ENCODE assay signal across 7 cellular contexts in genomic region chr12:57517718-57518117, GRCh38. TPM values are rescaled to one million over a fixed set of nuclear protein-coding genes. Genes with fewer than 3 reads are reported as not detected.
A peak's percentile ranks its signal among the peaks of the same experiment; 100 is the strongest.
DNase-seq lines count a peak whose midpoint lies in the region; ATAC-seq, FAIRE-seq and TF ChIP-seq lines count a peak whose summit lies in the region.
"Not testable (repeated sequence)": the region's sequence is repeated elsewhere in the genome, so short reads cannot be mapped to it uniquely, and the experiment has no call there.
"Had no signal": no experiment of that assay in that cellular context is flagged by ENCODE, and none has a peak within 500 bp of the region (broad histone marks: within the 10 kb centered on the region; RNA-seq: fewer than 3 reads in every experiment).

No MANE protein-coding gene starts in this region.

- H3K27me3 Mint-ChIP-seq in T-helper 2 cell treated with Interferon-gamma antibody and Interleukin-4, amounts not matched to agents 5 μg/mL and 100 μg/mL, for 36 hours (ENCODE audit: low read depth); type B pancreatic cell: not testable (repeated sequence)

- peaks cover 40% of the 10 kb centered on the region for H3K4me1 ChIP-seq in DOHH2 (ENCODE audit: control insufficient read depth, low read length)
- peaks cover 19 to 32% of the 10 kb centered on the region in 2 experiments for H3K4me1 ChIP-seq in K562 (replicated peaks in 1 of 2; ENCODE audit: control insufficient read depth in 2 of 2, insufficient read depth in 2 of 2, low read length in 2 of 2)
- peaks cover 0 to 67% (median 41%) of the 10 kb centered on the region in 12 donors for H3K4me1 ChIP-seq in heart left ventricle
- H3K4me1 ChIP-seq in osteoblast (ENCODE audit: insufficient read depth, low read length) = peaks cover 43% of the 10 kb centered on the region

- H3K27ac Mint-ChIP-seq in T-helper 2 cell treated with Interferon-gamma antibody and Interleukin-4, amounts not matched to agents 5 μg/mL and 100 μg/mL, for 36 hours = not testable (repeated sequence)
- H3K27ac Mint-ChIP-seq in type B pancreatic cell = peak overlapping the region; percentile 99

- BruUV-seq in K562 (replicated peaks; lab: Mats Ljungman, UMichigan) = not testable (repeated sequence)

- H3K27ac ChIP-seq in DOHH2 (ENCODE audit: low read depth, low read length) = not testable (repeated sequence)
- peak overlapping the region; percentile 99; the same call in 2 of the 3 replicates for H3K27ac ChIP-seq in K562 (ENCODE audit: extremely low read depth, low read depth, low read length)
- peak overlapping the region in 11 of 12 donors; percentile 37 to 100 (median 95) for H3K27ac ChIP-seq in heart left ventricle
- H3K27ac ChIP-seq in osteoblast (ENCODE audit: low read depth, low read length) = peak overlapping the region; percentile 99

- not testable (repeated sequence) for TF ChIP-seq EP300 in K562 (IDR thresholded peaks at IDR 0.05; ENCODE audit: low read length)

- H3K4me3 ChIP-seq in DOHH2 (ENCODE audit: low read length) = not testable (repeated sequence)
- H3K4me3 ChIP-seq in K562 (peak overlapping the region; percentile 86), heart left ventricle (peak overlapping the region in 9 of 12 donors; percentile 71 to 99 (median 80)), osteoblast (ENCODE audit: insufficient read depth, low read length) (peak overlapping the region; percentile 83)

- not testable (repeated sequence) for H3K9me3 ChIP-seq in DOHH2 (ENCODE audit: control insufficient read depth, insufficient read depth, low read length); K562 (replicated peaks; ENCODE audit: control insufficient read depth, insufficient read depth, low read depth, low read length); heart left ventricle; osteoblast (ENCODE audit: low read depth, low read length)

- H3K27me3 ChIP-seq in DOHH2 (ENCODE audit: control insufficient read depth, low read length); K562 (ENCODE audit: control insufficient read depth in 2 of 2, insufficient read depth in 2 of 2, low read length in 2 of 2); heart left ventricle; osteoblast (ENCODE audit: insufficient read depth, low read length): not testable (repeated sequence)

- H3K4me1 Mint-ChIP-seq in T-helper 2 cell treated with Interferon-gamma antibody and Interleukin-4, amounts not matched to agents 5 μg/mL and 100 μg/mL, for 36 hours (ENCODE audit: low read depth) = peaks cover 30% of the 10 kb centered on the region
- peaks cover 23% of the 10 kb centered on the region for H3K4me1 Mint-ChIP-seq in type B pancreatic cell (ENCODE audit: unreplicated experiment)

- CTCF ChIA-PET in K562 (lab: Yijun Ruan, JAX; ENCODE audit: low intra/inter-chr PET ratio) = not testable (repeated sequence)

- H3K4me2 ChIP-seq in DOHH2 (ENCODE audit: low read length) = peak overlapping the region; percentile 91; the same call in 1 of the 2 replicates
- H3K4me2 ChIP-seq in K562 (ENCODE audit: insufficient read depth, low read length) = peak overlapping the region; percentile 99
- H3K4me2 ChIP-seq in osteoblast (ENCODE audit: insufficient read depth, low read length) = peak overlapping the region; percentile 82

- not testable (repeated sequence) for H3K9me3 Mint-ChIP-seq in T-helper 2 cell treated with Interferon-gamma antibody and Interleukin-4, amounts not matched to agents 5 μg/mL and 100 μg/mL, for 36 hours; type B pancreatic cell

- H3K9me2 ChIP-seq in DOHH2 (replicated peaks; ENCODE audit: control insufficient read depth, low read length) = not testable (repeated sequence)

- not testable (repeated sequence) for TF ChIP-seq RAD21 in K562 (CRISPR knock-in tag; conservative IDR thresholded peaks at IDR 0.05 in 1 of 2, IDR thresholded peaks at IDR 0.05 in 1 of 2)

- not testable (repeated sequence) for TF ChIP-seq CTCF in DOHH2 (IDR thresholded peaks at IDR 0.05; ENCODE audit: low read depth, low read length, poor library complexity, severe bottlenecking); K562 (IDR thresholded peaks at IDR 0.05 in 2 of 3, conservative IDR thresholded peaks at IDR 0.05 in 1 of 3; ENCODE audit: insufficient read depth in 2 of 3, low read depth in 1 of 3, low read length in 3 of 3); heart left ventricle (IDR thresholded peaks at IDR 0.05); osteoblast (IDR thresholded peaks at IDR 0.05; ENCODE audit: extremely low read depth, low read depth, low read length); type B pancreatic cell (conservative IDR thresholded peaks at IDR 0.05)

- ATAC-seq in K562, heart left ventricle: not testable (repeated sequence)

- peaks cover 73% of the 10 kb centered on the region for H3K36me3 ChIP-seq in DOHH2 (ENCODE audit: control insufficient read depth, low read length)
- H3K36me3 ChIP-seq in K562 (ENCODE audit: control insufficient read depth, insufficient read depth, low read length) = peaks cover 71% of the 10 kb centered on the region
- peaks cover 1 to 64% (median 51%) of the 10 kb centered on the region in 9 donors for H3K36me3 ChIP-seq in heart left ventricle
- H3K36me3 ChIP-seq in osteoblast (ENCODE audit: insufficient read depth, low read length) = peaks cover 58% of the 10 kb centered on the region

- not testable (repeated sequence) for H3K9me1 ChIP-seq in K562 (ENCODE audit: control insufficient read depth, insufficient read depth, low read length)

- not testable (repeated sequence) for H4K20me1 ChIP-seq in DOHH2 (ENCODE audit: control insufficient read depth, insufficient read depth, low read depth, low read length)
- H4K20me1 ChIP-seq in K562 (replicated peaks; ENCODE audit: control insufficient read depth, insufficient read depth, low read length) = peaks cover 52% of the 10 kb centered on the region
- H4K20me1 ChIP-seq in osteoblast (ENCODE audit: insufficient read depth, low read length) = peaks cover 39% of the 10 kb centered on the region

- peak overlapping the region; percentile 30 for H3K4me3 Mint-ChIP-seq in T-helper 2 cell treated with Interferon-gamma antibody and Interleukin-4, amounts not matched to agents 5 μg/mL and 100 μg/mL, for 36 hours
- peak overlapping the region; percentile 71 for H3K4me3 Mint-ChIP-seq in type B pancreatic cell

- intact Hi-C loops in K562 (cut with micrococcal nuclease) = not testable (repeated sequence)
- intact Hi-C loops in heart left ventricle (cut with DNase I) = loop anchor here in 1 of 10 donors (5.0 kb wide), 1 partner anchor 830 kb away; the partner anchor contains the start of gene PTGES3

- H3F3A ChIP-seq in DOHH2 (ENCODE audit: control insufficient read depth, insufficient read depth) = peaks cover 45% of the 10 kb centered on the region

- TF ChIP-seq POLR2A in K562 (conservative IDR thresholded peaks at IDR 0.05) = peak; percentile 23
- not testable (repeated sequence) for TF ChIP-seq POLR2A in heart left ventricle (IDR thresholded peaks at IDR 0.05)

- H2AFZ ChIP-seq in K562 (ENCODE audit: low read depth, low read length); osteoblast (ENCODE audit: low read length): not testable (repeated sequence)

- WGBS in K562 (ENCODE audit: insufficient coverage, low coverage, missing lambda C conversion rate) = 90% methylated on average over 8 of the region's 10 CpGs
- 77 to 83% (median 79%) methylated on average over 10 of the region's 10 CpGs for WGBS in heart left ventricle, 4 donors

- H3K79me2 ChIP-seq in DOHH2 (ENCODE audit: control insufficient read depth, low read length) (peaks cover 36% of the 10 kb centered on the region), K562 (ENCODE audit: control insufficient read depth, insufficient read depth, low read length) (peaks cover 41% of the 10 kb centered on the region), osteoblast (ENCODE audit: insufficient read depth, low read length) (peaks cover 38% of the 10 kb centered on the region)

- peaks cover 65% of the 10 kb centered on the region for H3K36me3 Mint-ChIP-seq in T-helper 2 cell treated with Interferon-gamma antibody and Interleukin-4, amounts not matched to agents 5 μg/mL and 100 μg/mL, for 36 hours (ENCODE audit: low read depth)
- peaks cover 27% of the 10 kb centered on the region for H3K36me3 Mint-ChIP-seq in type B pancreatic cell

- in situ Hi-C loops in K562 (cut with MboI) = not testable (repeated sequence)

- POLR2A ChIA-PET in K562 (lab: Yijun Ruan, JAX) = interaction anchor here (0.6 to 10.1 kb wide), 21 partner anchors 8 to 792 kb away, joined by 3 to 184 read pairs (median 4); partner anchors contain the start of genes B4GALNT1, DCTN2 and MARS1

- DNase-seq in T-helper 2 cell treated with Interferon-gamma antibody and Interleukin-4, amounts not matched to agents 5 μg/mL and 100 μg/mL, for 36 hours (ENCODE audit: low spot score); K562 (ENCODE audit: extremely low read depth in 1 of 4, low spot score in 3 of 4); heart left ventricle; osteoblast (ENCODE audit: insufficient read length, low spot score, missing footprints); type B pancreatic cell (ENCODE audit: extremely low spot score, unreplicated experiment): not testable (repeated sequence)

- H3K9ac ChIP-seq in K562 (ENCODE audit: insufficient read depth in 1 of 2, low read depth in 2 of 2, low read length in 2 of 2) = peak overlapping the region in 1 of 2 experiments; percentile 100; a peak in 1 of 4 replicates

- FAIRE-seq in K562 (lab: Jason Lieb, UNC) = not testable (repeated sequence)

RNA-seq across cellular contexts. Expression of gene DDIT3, which starts 2.6 kb away (rescaled TPM):
- total RNA-seq in K562 (2011; cell fraction: chromatin; rRNA removed; ENCODE audit: low replicate concordance) = 172 and 185 TPM in 2 replicates
- 119 and 124 TPM in 2 replicates for total RNA-seq in K562 (2011; cell fraction: nucleolus; rRNA removed)
- 106 and 127 TPM in 2 replicates for total RNA-seq in K562 (2011; cell fraction: nucleoplasm; rRNA removed)
- total RNA-seq in K562 (2014; rRNA removed) = 68.2 and 89.9 TPM in 2 replicates
- 89.6 and 104 TPM in 2 replicates for total RNA-seq in K562 (2014; rRNA removed; fragmentation: Illumina TruSeq; extraction: Trizol)
- 53.7 and 59.1 TPM in 2 replicates for total RNA-seq in K562 (2015; rRNA removed; fragmentation: Illumina TruSeq; extraction: Trizol)
- total RNA-seq in K562 (2021) = 56.8 and 61.8 TPM in 2 replicates
- 99.0 and 118 TPM in 2 replicates for polyA plus RNA-seq in K562 (2011; rRNA removed)
- 29.5 and 56.7 TPM in 2 replicates for polyA plus RNA-seq in K562 (2011; cell fraction: cytosol; rRNA removed)
- 133 and 186 TPM in 2 replicates for polyA plus RNA-seq in K562 (2011; cell fraction: nucleus; rRNA removed)
- polyA plus RNA-seq in K562 (2012) = 99.5 and 353 TPM in 2 replicates
- polyA plus RNA-seq in K562 (2014; fragmentation: Illumina TruSeq; extraction: Trizol) = 83.9 and 103 TPM in 2 replicates
- polyA plus RNA-seq in K562 (2014; fragmentation: Nextera tagmentation; extraction: Ambion mirVana) = 100 to 1,000 TPM; 254 to 272 TPM
- 87.2 and 127 TPM in 2 replicates for polyA plus RNA-seq in K562 (2014; rRNA removed)
- 37.2 and 59.6 TPM in 2 replicates for polyA minus RNA-seq in K562 (2011; rRNA and poly(A)+ RNA removed)
- 22.3 and 23.0 TPM in 2 replicates for polyA minus RNA-seq in K562 (2011; cell fraction: cytosol; rRNA and poly(A)+ RNA removed)
- polyA minus RNA-seq in K562 (2011; cell fraction: nucleus; rRNA and poly(A)+ RNA removed) = 25.7 and 57.9 TPM in 2 replicates
- 10 to 100 TPM; 11.5 to 30.9 (median 17.5) TPM for total RNA-seq in heart left ventricle
- polyA plus RNA-seq in heart left ventricle = 10 to 100 TPM; 58.3 to 60.5 TPM
- 118 and 136 TPM in 2 replicates for total RNA-seq in osteoblast
- 17.7 and 32.3 TPM in 2 replicates for total RNA-seq in type B pancreatic cell (ENCODE audit: low replicate concordance)

RNA-seq across cellular contexts. Expression of gene MBD6, which starts 4.9 kb away (rescaled TPM):
- 77.3 and 118 TPM in 2 replicates for total RNA-seq in K562 (2011; cell fraction: chromatin; rRNA removed; ENCODE audit: low replicate concordance)
- total RNA-seq in K562 (2011; cell fraction: nucleolus; rRNA removed) = 43.2 and 44.7 TPM in 2 replicates
- 49.3 and 57.0 TPM in 2 replicates for total RNA-seq in K562 (2011; cell fraction: nucleoplasm; rRNA removed)
- total RNA-seq in K562 (2014; rRNA removed) = 4.7 and 6.3 TPM in 2 replicates
- total RNA-seq in K562 (2014; rRNA removed; fragmentation: Illumina TruSeq; extraction: Trizol) = 2.7 and 3.8 TPM in 2 replicates
- 3.6 and 6.1 TPM in 2 replicates for total RNA-seq in K562 (2015; rRNA removed; fragmentation: Illumina TruSeq; extraction: Trizol)
- total RNA-seq in K562 (2021) = 46.6 and 54.8 TPM in 2 replicates
- 2.0 and 6.8 TPM in 2 replicates for polyA plus RNA-seq in K562 (2011; rRNA removed)
- 1.1 and 1.4 TPM in 2 replicates for polyA plus RNA-seq in K562 (2011; cell fraction: cytosol; rRNA removed)
- 25.0 and 38.2 TPM in 2 replicates for polyA plus RNA-seq in K562 (2011; cell fraction: nucleus; rRNA removed)
- 21.1 and 37.7 TPM in 2 replicates for polyA plus RNA-seq in K562 (2012)
- 14.1 and 20.3 TPM in 2 replicates for polyA plus RNA-seq in K562 (2014; fragmentation: Illumina TruSeq; extraction: Trizol)
- 1 to 10 TPM; 2.6 to 2.9 TPM for polyA plus RNA-seq in K562 (2014; fragmentation: Nextera tagmentation; extraction: Ambion mirVana)
- 12.2 and 19.8 TPM in 2 replicates for polyA plus RNA-seq in K562 (2014; rRNA removed)
- polyA minus RNA-seq in K562 (2011; rRNA and poly(A)+ RNA removed) = 1.7 and 4.1 TPM in 2 replicates
- 5.2 and 13.3 TPM in 2 replicates for polyA minus RNA-seq in K562 (2011; cell fraction: cytosol; rRNA and poly(A)+ RNA removed)
- 15.5 and 20.1 TPM in 2 replicates for polyA minus RNA-seq in K562 (2011; cell fraction: nucleus; rRNA and poly(A)+ RNA removed)
- 10 to 100 TPM; 13.1 to 43.3 (median 30.1) TPM for total RNA-seq in heart left ventricle
- polyA plus RNA-seq in heart left ventricle = 10 to 100 TPM; 11.4 to 17.2 TPM
- total RNA-seq in osteoblast = 5.0 and 5.8 TPM in 2 replicates
- 87.5 and 94.7 TPM in 2 replicates for total RNA-seq in type B pancreatic cell (ENCODE audit: low replicate concordance)

RNA-seq across cellular contexts. Expression of gene DCTN2, which starts 29.3 kb away (rescaled TPM):
- 253 and 274 TPM in 2 replicates for total RNA-seq in K562 (2011; cell fraction: chromatin; rRNA removed; ENCODE audit: low replicate concordance)
- total RNA-seq in K562 (2011; cell fraction: nucleolus; rRNA removed) = 125 and 135 TPM in 2 replicates
- 180 and 202 TPM in 2 replicates for total RNA-seq in K562 (2011; cell fraction: nucleoplasm; rRNA removed)
- 128 and 135 TPM in 2 replicates for total RNA-seq in K562 (2014; rRNA removed)
- total RNA-seq in K562 (2014; rRNA removed; fragmentation: Illumina TruSeq; extraction: Trizol) = 114 and 115 TPM in 2 replicates
- 122 and 151 TPM in 2 replicates for total RNA-seq in K562 (2015; rRNA removed; fragmentation: Illumina TruSeq; extraction: Trizol)
- total RNA-seq in K562 (2021) = 119 and 129 TPM in 2 replicates
- 137 and 161 TPM in 2 replicates for polyA plus RNA-seq in K562 (2011; rRNA removed)
- polyA plus RNA-seq in K562 (2011; cell fraction: cytosol; rRNA removed) = 125 and 134 TPM in 2 replicates
- 140 and 175 TPM in 2 replicates for polyA plus RNA-seq in K562 (2011; cell fraction: nucleus; rRNA removed)
- polyA plus RNA-seq in K562 (2012) = 98.5 and 216 TPM in 2 replicates
- 255 and 270 TPM in 2 replicates for polyA plus RNA-seq in K562 (2014; fragmentation: Illumina TruSeq; extraction: Trizol)
- 10 to 100 TPM; 43.6 to 64.7 TPM for polyA plus RNA-seq in K562 (2014; fragmentation: Nextera tagmentation; extraction: Ambion mirVana)
- polyA plus RNA-seq in K562 (2014; rRNA removed) = 125 and 127 TPM in 2 replicates
- polyA minus RNA-seq in K562 (2011; rRNA and poly(A)+ RNA removed) = 129 and 192 TPM in 2 replicates
- polyA minus RNA-seq in K562 (2011; cell fraction: cytosol; rRNA and poly(A)+ RNA removed) = 103 and 129 TPM in 2 replicates
- 35.9 and 66.2 TPM in 2 replicates for polyA minus RNA-seq in K562 (2011; cell fraction: nucleus; rRNA and poly(A)+ RNA removed)
- total RNA-seq in heart left ventricle = 100 to 1,000 TPM in 5 of 9 donors, 10 to 100 TPM in 4; 84.4 to 159 (median 109) TPM
- polyA plus RNA-seq in heart left ventricle = 100 to 1,000 TPM in 1 of 2 donors, 10 to 100 TPM in 1; 62.3 to 228 TPM
- total RNA-seq in osteoblast = 123 and 129 TPM in 2 replicates
- 119 and 126 TPM in 2 replicates for total RNA-seq in type B pancreatic cell (ENCODE audit: low replicate concordance)

RNA-seq across cellular contexts. Expression of gene MARS1, which starts 29.9 kb away (rescaled TPM):
- 823 and 1,075 TPM in 2 replicates for total RNA-seq in K562 (2011; cell fraction: chromatin; rRNA removed; ENCODE audit: low replicate concordance)
- 517 and 536 TPM in 2 replicates for total RNA-seq in K562 (2011; cell fraction: nucleolus; rRNA removed)
- 605 and 612 TPM in 2 replicates for total RNA-seq in K562 (2011; cell fraction: nucleoplasm; rRNA removed)
- total RNA-seq in K562 (2014; rRNA removed) = 231 and 232 TPM in 2 replicates
- total RNA-seq in K562 (2014; rRNA removed; fragmentation: Illumina TruSeq; extraction: Trizol) = 220 and 245 TPM in 2 replicates
- 158 and 169 TPM in 2 replicates for total RNA-seq in K562 (2015; rRNA removed; fragmentation: Illumina TruSeq; extraction: Trizol)
- total RNA-seq in K562 (2021) = 339 and 382 TPM in 2 replicates
- 145 and 271 TPM in 2 replicates for polyA plus RNA-seq in K562 (2011; rRNA removed)
- polyA plus RNA-seq in K562 (2011; cell fraction: cytosol; rRNA removed) = 137 and 183 TPM in 2 replicates
- polyA plus RNA-seq in K562 (2011; cell fraction: nucleus; rRNA removed) = 838 and 1,308 TPM in 2 replicates
- polyA plus RNA-seq in K562 (2012) = 210 and 555 TPM in 2 replicates
- polyA plus RNA-seq in K562 (2014; fragmentation: Illumina TruSeq; extraction: Trizol) = 298 and 362 TPM in 2 replicates
- 100 to 1,000 TPM; 117 to 168 TPM for polyA plus RNA-seq in K562 (2014; fragmentation: Nextera tagmentation; extraction: Ambion mirVana)
- 221 and 229 TPM in 2 replicates for polyA plus RNA-seq in K562 (2014; rRNA removed)
- polyA minus RNA-seq in K562 (2011; rRNA and poly(A)+ RNA removed) = 171 and 257 TPM in 2 replicates
- 105 and 116 TPM in 2 replicates for polyA minus RNA-seq in K562 (2011; cell fraction: cytosol; rRNA and poly(A)+ RNA removed)
- 226 and 398 TPM in 2 replicates for polyA minus RNA-seq in K562 (2011; cell fraction: nucleus; rRNA and poly(A)+ RNA removed)
- 100 to 1,000 TPM in 1 of 9 donors, 10 to 100 TPM in 8; 36.8 to 109 (median 69.7) TPM for total RNA-seq in heart left ventricle
- polyA plus RNA-seq in heart left ventricle = 10 to 100 TPM; 91.7 to 98.0 TPM
- 171 and 187 TPM in 2 replicates for total RNA-seq in osteoblast
- 200 and 211 TPM in 2 replicates for total RNA-seq in type B pancreatic cell (ENCODE audit: low replicate concordance)

RNA-seq across cellular contexts. Expression of gene KIF5A, which starts 32.1 kb away (rescaled TPM):
- total RNA-seq in K562 (2011; cell fraction: chromatin; rRNA removed; ENCODE audit: low replicate concordance) = 64.9 and 77.9 TPM in 2 replicates
- 36.1 and 39.9 TPM in 2 replicates for total RNA-seq in K562 (2011; cell fraction: nucleolus; rRNA removed)
- 52.8 and 54.9 TPM in 2 replicates for total RNA-seq in K562 (2011; cell fraction: nucleoplasm; rRNA removed)
- total RNA-seq in K562 (2014; rRNA removed) (5.9 and 7.1 TPM in 2 replicates), K562 (2014; rRNA removed; fragmentation: Illumina TruSeq; extraction: Trizol) (7.3 and 8.0 TPM in 2 replicates), K562 (2015; rRNA removed; fragmentation: Illumina TruSeq; extraction: Trizol) (4.3 and 4.5 TPM in 2 replicates), K562 (2021) (14.2 and 17.7 TPM in 2 replicates), heart left ventricle (under 1 TPM in 6 of 9 donors, not detected in 3; 0.07 to 0.31 (median 0.17) TPM), osteoblast (0.29 and 0.36 TPM in 2 replicates), type B pancreatic cell (ENCODE audit: low replicate concordance) (1.4 and 4.4 TPM in 2 replicates)
- polyA plus RNA-seq in K562 (2011; rRNA removed) (16.0 and 19.3 TPM in 2 replicates), K562 (2014; fragmentation: Illumina TruSeq; extraction: Trizol) (16.0 and 16.1 TPM in 2 replicates), K562 (2014; fragmentation: Nextera tagmentation; extraction: Ambion mirVana) (1 to 10 TPM; 3.4 to 5.3 TPM), K562 (2014; rRNA removed) (15.8 and 17.7 TPM in 2 replicates), heart left ventricle (under 1 TPM; 0.06 to 0.08 TPM)
- 5.5 and 8.2 TPM in 2 replicates for polyA plus RNA-seq in K562 (2011; cell fraction: cytosol; rRNA removed)
- 66.5 and 75.3 TPM in 2 replicates for polyA plus RNA-seq in K562 (2011; cell fraction: nucleus; rRNA removed)
- 8.1 and 30.3 TPM in 2 replicates for polyA plus RNA-seq in K562 (2012)
- 13.4 and 14.8 TPM in 2 replicates for polyA minus RNA-seq in K562 (2011; rRNA and poly(A)+ RNA removed)
- 5.6 and 6.9 TPM in 2 replicates for polyA minus RNA-seq in K562 (2011; cell fraction: cytosol; rRNA and poly(A)+ RNA removed)
- 14.0 and 22.0 TPM in 2 replicates for polyA minus RNA-seq in K562 (2011; cell fraction: nucleus; rRNA and poly(A)+ RNA removed)
- total RNA-seq: LHCN-M2 had no signal
